18 cellular contexts compared by ENCODE assay signal in genomic region chr16:70675851-70676513, GRCh38. TPM values are rescaled to one million over a fixed set of nuclear protein-coding genes. Genes with fewer than 3 reads are reported as not detected.
DNase-seq lines count a peak whose midpoint lies in the region; ATAC-seq and TF ChIP-seq lines count a peak whose summit lies in the region.
"Had no signal": no experiment of that assay in that cellular context is flagged by ENCODE, and none has a peak within 500 bp of the region (broad histone marks: within the 10 kb centered on the region; RNA-seq: fewer than 3 reads in every experiment).

No MANE protein-coding gene starts in this region.

- peaks cover 0 to 31% (median 17%) of the 10 kb centered on the region in 4 donors for H3K4me1 ChIP-seq in sigmoid colon
- H3K4me1 ChIP-seq in transverse colon = peaks cover 9 to 11% (median 9%) of the 10 kb centered on the region in 4 donors

- H3K4me1 Mint-ChIP-seq in HFFc6 (ENCODE audit: low read depth) = no peaks in the 10 kb centered on the region
- peaks cover 21% of the 10 kb centered on the region for H3K4me1 Mint-ChIP-seq in stimulated activated naive CD8-positive, alpha-beta T cell treated with anti-CD3 and anti-CD28 coated beads, Interleukin-15, amount 100 ng/mL, for 72 hours
- peaks cover 3 to 9% of the 10 kb centered on the region in 2 donors for H3K4me1 Mint-ChIP-seq in natural killer cell treated with Interleukin-12 subunit alpha and Interleukin-12 subunit beta and Interleukin-15 and Interleukin-18, amount 100 ng/mL, for 72 hours (ENCODE audit: low read depth in 2 of 2)

- H3K27ac Mint-ChIP-seq in HFFc6 = peak overlapping the region; percentile 59; the same call in 1 of the 2 replicates
- peak overlapping the region in 1 of 2 donors; percentile 55 for H3K27ac Mint-ChIP-seq in stimulated activated naive CD8-positive, alpha-beta T cell treated with anti-CD3 and anti-CD28 coated beads, Interleukin-15, amount 100 ng/mL, for 72 hours
- H3K27ac Mint-ChIP-seq in natural killer cell treated with Interleukin-12 subunit alpha and Interleukin-12 subunit beta and Interleukin-15 and Interleukin-18, amount 100 ng/mL, for 72 hours = no peak overlapping the region

- peaks cover 9% of the 10 kb centered on the region for H3K27me3 Mint-ChIP-seq in HFFc6 (ENCODE audit: insufficient read depth)
- H3K27me3 Mint-ChIP-seq in stimulated activated naive CD8-positive, alpha-beta T cell treated with anti-CD3 and anti-CD28 coated beads, Interleukin-15, amount 100 ng/mL, for 72 hours = no peaks in the 10 kb centered on the region
- H3K27me3 Mint-ChIP-seq in natural killer cell treated with Interleukin-12 subunit alpha and Interleukin-12 subunit beta and Interleukin-15 and Interleukin-18, amount 100 ng/mL, for 72 hours = no peaks in the 10 kb centered on the region
- H3K27me3 Mint-ChIP-seq: naive thymus-derived CD8-positive, alpha-beta T cell had no signal

- no peak for ATAC-seq in stimulated activated naive CD8-positive, alpha-beta T cell treated with anti-CD3 and anti-CD28 coated beads, Interleukin-15, amount 100 ng/mL, for 72 hours
- ATAC-seq in GM19452 (IDR thresholded peaks at IDR 0.05; ENCODE audit: unreplicated experiment) = no peak
- ATAC-seq in natural killer cell treated with Interleukin-12 subunit alpha and Interleukin-12 subunit beta and Interleukin-15 and Interleukin-18, amount 100 ng/mL, for 72 hours = no peak
- ATAC-seq: lower lobe of right lung; naive thymus-derived CD8-positive, alpha-beta T cell had no signal

- H3K4me3 ChIP-seq in sigmoid colon (no peak overlapping the region), transverse colon (no peak overlapping the region)
- H3K4me3 ChIP-seq: lower lobe of right lung, MG63 had no signal

- H3K36me3 ChIP-seq in sigmoid colon (peaks cover 34 to 93% (median 73%) of the 10 kb centered on the region in 4 donors), transverse colon (peaks cover 0 to 7% (median 0%) of the 10 kb centered on the region in 4 donors)

- peaks cover 21% of the 10 kb centered on the region for H3K36me3 Mint-ChIP-seq in HFFc6 (ENCODE audit: low read depth)
- H3K36me3 Mint-ChIP-seq in natural killer cell treated with Interleukin-12 subunit alpha and Interleukin-12 subunit beta and Interleukin-15 and Interleukin-18, amount 100 ng/mL, for 72 hours = no peaks in the 10 kb centered on the region

- WGBS in sigmoid colon, 2 donors = 88 to 89% methylated on average over 7 of the region's 7 CpGs
- 83% methylated on average over 7 of the region's 7 CpGs; no CpG with 5 or more reads in 1 of the 2 donors for WGBS in transverse colon (ENCODE audit: low coverage in 1 of 2), 2 donors

- TF ChIP-seq EP300 in sigmoid colon (IDR thresholded peaks at IDR 0.05) (no peak), transverse colon (IDR thresholded peaks at IDR 0.05; ENCODE audit: low read depth) (no peak)

- in situ Hi-C loops in transverse colon (cut with MboI; ENCODE audit: low pct_ligation_motif_present in 1 of 4, low pct_unique_long_range_greater_than_20kb in 1 of 4, low sequenced_read_pairs in 3 of 4) = loop anchor here in 2 of 4 donors (10.0 kb wide), 2 partner anchors 89 to 99 kb away; no protein-coding TSS in a partner anchor

- TF ChIP-seq POLR2A in sigmoid colon (IDR thresholded peaks at IDR 0.05) = no peak
- TF ChIP-seq POLR2A in transverse colon (IDR thresholded peaks at IDR 0.05) = no peak

- TF ChIP-seq CTCF in HFFc6 (IDR thresholded peaks at IDR 0.05) = no peak
- no peak for TF ChIP-seq CTCF in sigmoid colon (IDR thresholded peaks at IDR 0.05)
- TF ChIP-seq CTCF in transverse colon (IDR thresholded peaks at IDR 0.05) = no peak

- DNase-seq in HFFc6 (no peak), sigmoid colon (peak; percentile 71), transverse colon (no peak)
- no peak for DNase-seq in stimulated activated naive CD8-positive, alpha-beta T cell treated with anti-CD3 and anti-CD28 coated beads, Interleukin-15, amount 100 ng/mL, for 72 hours
- no peak for DNase-seq in natural killer cell treated with Interleukin-12 subunit alpha and Interleukin-12 subunit beta and Interleukin-15 and Interleukin-18, amount 100 ng/mL, for 72 hours (ENCODE audit: low spot score)
- DNase-seq: activated CD4-positive, alpha-beta T cell treated with anti-CD3 and anti-CD28 coated beads for 48 hours; activated effector memory CD4-positive, alpha-beta T cell treated with anti-CD3 and anti-CD28 coated beads, Interleukin-2, amount 50 U/mL, for 16 hours; amniotic stem cell; GOT3; lower lobe of right lung; MG63; NCI-H1694; NCI-H226; stimulated activated naive CD4-positive, alpha-beta T cell had no signal

- H3K9me3 Mint-ChIP-seq in HFFc6 = no peaks in the 10 kb centered on the region
- no peaks in the 10 kb centered on the region for H3K9me3 Mint-ChIP-seq in stimulated activated naive CD8-positive, alpha-beta T cell treated with anti-CD3 and anti-CD28 coated beads, Interleukin-15, amount 100 ng/mL, for 72 hours
- H3K9me3 Mint-ChIP-seq in natural killer cell treated with Interleukin-12 subunit alpha and Interleukin-12 subunit beta and Interleukin-15 and Interleukin-18, amount 100 ng/mL, for 72 hours = no peaks in the 10 kb centered on the region
- H3K9me3 Mint-ChIP-seq: naive thymus-derived CD8-positive, alpha-beta T cell had no signal

- H3K27ac ChIP-seq in cingulate gyrus (ENCODE audit: low read depth, low read length) (peak overlapping the region; percentile 33), layer of hippocampus (ENCODE audit: low read depth, low read length) (peak overlapping the region; percentile 46), sigmoid colon (peak overlapping the region; percentile 11 to 99 (median 62)), transverse colon (no peak overlapping the region)
- H3K27ac ChIP-seq: lower lobe of right lung had no signal

- no peaks in the 10 kb centered on the region for H3K9me3 ChIP-seq in sigmoid colon
- H3K9me3 ChIP-seq in transverse colon = no peaks in the 10 kb centered on the region
- H3K9me3 ChIP-seq: lower lobe of right lung, MG63 had no signal

- H3K27me3 ChIP-seq in layer of hippocampus (ENCODE audit: control insufficient read depth, insufficient read depth, low read length) (no peaks in the 10 kb centered on the region), sigmoid colon (no peaks in the 10 kb centered on the region), transverse colon (no peaks in the 10 kb centered on the region)
- H3K27me3 ChIP-seq: MG63 had no signal

- H3K4me3 Mint-ChIP-seq in HFFc6 = no peak overlapping the region
- no peak overlapping the region for H3K4me3 Mint-ChIP-seq in stimulated activated naive CD8-positive, alpha-beta T cell treated with anti-CD3 and anti-CD28 coated beads, Interleukin-15, amount 100 ng/mL, for 72 hours
- no peak overlapping the region for H3K4me3 Mint-ChIP-seq in natural killer cell treated with Interleukin-12 subunit alpha and Interleukin-12 subunit beta and Interleukin-15 and Interleukin-18, amount 100 ng/mL, for 72 hours
- H3K4me3 Mint-ChIP-seq: naive thymus-derived CD8-positive, alpha-beta T cell had no signal

- intact Hi-C loops in sigmoid colon (cut with DNase I) (no loop called here), transverse colon (cut with DNase I; ENCODE audit: low total_unique reads) (no loop called here)

RNA-seq across cellular contexts. Expression of gene MTSS2, which starts 9.9 kb away (rescaled TPM):
- 10 to 100 TPM; 82.0 to 96.1 (median 86.5) TPM for total RNA-seq in HFFc6 (2021; fragmentation: NEBNext Ultra II Directional; extraction: Animal tissue kit (Norgen Biotek cat#: 25700))
- total RNA-seq in sigmoid colon = 10 to 100 TPM; 36.4 to 100.0 (median 60.7) TPM
- 10 to 100 TPM in 2 of 3 donors, 1 to 10 TPM in 1; 5.4 to 28.2 (median 10.9) TPM for polyA plus RNA-seq in sigmoid colon
- total RNA-seq in transverse colon = 100 to 1,000 TPM in 1 of 4 donors, 10 to 100 TPM in 3; 13.9 to 149 (median 33.8) TPM
- total RNA-seq in natural killer cell treated with Interleukin-12 subunit alpha and Interleukin-12 subunit beta and Interleukin-15 and Interleukin-18, amount 100 ng/mL, for 72 hours = 1 to 10 TPM in 1 of 2 donors, under 1 TPM in 1; 0.70 to 1.5 TPM

RNA-seq across cellular contexts. Expression of gene IL34, which starts 29.6 kb away (rescaled TPM):
- total RNA-seq in HFFc6 (2021; fragmentation: NEBNext Ultra II Directional; extraction: Animal tissue kit (Norgen Biotek cat#: 25700)) = under 1 TPM in 2 of 6 experiments, not detected in 4; 0.09 TPM
- total RNA-seq in sigmoid colon (1 to 10 TPM in 3 of 4 donors, not detected in 1; 3.6 to 5.4 (median 4.6) TPM), transverse colon (1 to 10 TPM in 2 of 4 donors, not detected in 2; 1.1 to 1.4 TPM)
- polyA plus RNA-seq in sigmoid colon = 1 to 10 TPM in 2 of 3 donors, not detected in 1; 1.8 to 5.5 TPM
- total RNA-seq in natural killer cell treated with Interleukin-12 subunit alpha and Interleukin-12 subunit beta and Interleukin-15 and Interleukin-18, amount 100 ng/mL, for 72 hours = 1 to 10 TPM in 1 of 2 donors, not detected in 1; 1.2 TPM
- polyA plus RNA-seq: naive thymus-derived CD8-positive, alpha-beta T cell had no signal

Comparison
In these comparisons a context has a peak if more than half of its experiments do, and no peak if none do; other contexts are left out.
1. H3K27ac ChIP-seq: peak in cingulate gyrus (single experiment), layer of hippocampus (single experiment) and sigmoid colon (4 of 4); none in transverse colon (0 of 4).
2. RNA of gene MTSS2, which starts 9.9 kb away (total RNA-seq): 82.0 to 96.1 TPM in HFFc6, 36.4 to 100.0 TPM in sigmoid colon and 13.9 to 149 TPM in transverse colon; 0.70 to 1.5 TPM in natural killer cell treated with Interleukin-12 subunit alpha and Interleukin-12 subunit beta and Interleukin-15 and Interleukin-18, amount 100 ng/mL, for 72 hours; every median in the first group is over 4 times any median in the second.